31 cellular contexts compared by ENCODE assay signal in genomic region chr7:141276031-141276430, GRCh38.
DNase-seq lines count a peak whose midpoint lies in the region; ATAC-seq and TF ChIP-seq lines count a peak whose summit lies in the region.
"Had no signal": no experiment of that assay in that cellular context is flagged by ENCODE, and none has a peak within 500 bp of the region (broad histone marks: within the 10 kb centered on the region; RNA-seq: fewer than 3 reads in every experiment).

No MANE protein-coding gene starts in this region.

- H3K4me3 ChIP-seq in right atrium auricular region, result no peak overlapping the region
- H3K4me3 ChIP-seq in epithelial cell of proximal tubule (ENCODE audit: low read depth, low read length), result no peak overlapping the region
- H3K4me3 ChIP-seq: A549, coronary artery, lung, pancreas, smooth muscle cell, suprapubic skin had no signal

- H3K4me1 ChIP-seq in right atrium auricular region, result peaks cover 0 to 7% of the 10 kb centered on the region in 2 donors
- H3K4me1 ChIP-seq: A549, pancreas, suprapubic skin had no signal

- H3K27me3 ChIP-seq in right atrium auricular region, result no peaks in the 10 kb centered on the region
- H3K27me3 ChIP-seq: pancreas, suprapubic skin had no signal

- intact Hi-C loops in left ventricle myocardium superior (cut with micrococcal nuclease), result no loop called here

- no peaks in the 10 kb centered on the region for H3K36me3 ChIP-seq in right atrium auricular region
- H3K36me3 ChIP-seq: pancreas, suprapubic skin had no signal

- H3K9me3 ChIP-seq in right atrium auricular region, result no peaks in the 10 kb centered on the region
- H3K9me3 ChIP-seq: A549, pancreas, suprapubic skin had no signal

- TF ChIP-seq CTCF in right atrium auricular region (IDR thresholded peaks at IDR 0.05) (no peak), epithelial cell of proximal tubule (conservative IDR thresholded peaks at IDR 0.05; ENCODE audit: low read depth, low read length) (no peak)

- no peak overlapping the region for H3K27ac ChIP-seq in right atrium auricular region
- H3K27ac ChIP-seq: A549, coronary artery, pancreas, suprapubic skin had no signal

- no peak for DNase-seq in left ventricle myocardium superior
- no peak for DNase-seq in right atrium auricular region (ENCODE audit: low spot score)
- DNase-seq in RKO (ENCODE audit: low spot score), result peak; percentile 78
- peak; percentile 52 for DNase-seq in epithelial cell of proximal tubule (ENCODE audit: low read depth)
- no peak for DNase-seq in SIG-M5 treated with dmso at 0.1 percent for 504 hours (lab: John Stamatoyannopoulos, UW; ENCODE audit: unreplicated experiment)
- DNase-seq in activated T-cell treated with anti-CD3 and anti-CD28 coated beads, Interleukin-2, amount 50 U/mL, for 48 hours, result no peak
- no peak for DNase-seq in superior temporal gyrus (ENCODE audit: extremely low spot score)
- DNase-seq: activated B cell treated with CpG ODN at 0.5 μM for 24 hours; activated CD4-positive, alpha-beta T cell treated with anti-CD3 and anti-CD28 coated beads, Interleukin-2, amount 10 ng/mL, durations not matched to agents 7 days and 5 days; activated gamma-delta T cell; activated naive CD8-positive, alpha-beta T cell treated with anti-CD3 and anti-CD28 coated beads for 36 hours; activated T-cell treated with anti-CD3 and anti-CD28 coated beads, Interleukin-2, amount 50 U/mL, for 1 hour; aorta; CD8-positive, alpha-beta T cell; effector CD8-positive, alpha-beta T cell; erythroblast; NCI-H1048; NCI-H1694 treated with DMSO at 0.1 percent for 48 hours; NCI-H446; NCI-H774; pancreas; retina; RPMI8226; stimulated activated naive CD4-positive, alpha-beta T cell; T-cell had no signal

- ATAC-seq in left ventricle myocardium superior (peak; percentile 80), HG02885 (IDR thresholded peaks at IDR 0.05; ENCODE audit: poor library complexity, unreplicated experiment) (no peak)
- ATAC-seq: A549; CD8-positive, alpha-beta T cell; T-cell had no signal

Comparison
In these comparisons a context has a peak if more than half of its experiments do, and no peak if none do; other contexts are left out.
1. DNase-seq: peak in RKO (single experiment) and epithelial cell of proximal tubule (single experiment); none in left ventricle myocardium superior (single experiment), right atrium auricular region (single experiment), SIG-M5 treated with dmso at 0.1 percent for 504 hours (single experiment), activated T-cell treated with anti-CD3 and anti-CD28 coated beads, Interleukin-2, amount 50 U/mL, for 48 hours (0 of 2) and superior temporal gyrus (single experiment).